In the genomic region with DNA sequence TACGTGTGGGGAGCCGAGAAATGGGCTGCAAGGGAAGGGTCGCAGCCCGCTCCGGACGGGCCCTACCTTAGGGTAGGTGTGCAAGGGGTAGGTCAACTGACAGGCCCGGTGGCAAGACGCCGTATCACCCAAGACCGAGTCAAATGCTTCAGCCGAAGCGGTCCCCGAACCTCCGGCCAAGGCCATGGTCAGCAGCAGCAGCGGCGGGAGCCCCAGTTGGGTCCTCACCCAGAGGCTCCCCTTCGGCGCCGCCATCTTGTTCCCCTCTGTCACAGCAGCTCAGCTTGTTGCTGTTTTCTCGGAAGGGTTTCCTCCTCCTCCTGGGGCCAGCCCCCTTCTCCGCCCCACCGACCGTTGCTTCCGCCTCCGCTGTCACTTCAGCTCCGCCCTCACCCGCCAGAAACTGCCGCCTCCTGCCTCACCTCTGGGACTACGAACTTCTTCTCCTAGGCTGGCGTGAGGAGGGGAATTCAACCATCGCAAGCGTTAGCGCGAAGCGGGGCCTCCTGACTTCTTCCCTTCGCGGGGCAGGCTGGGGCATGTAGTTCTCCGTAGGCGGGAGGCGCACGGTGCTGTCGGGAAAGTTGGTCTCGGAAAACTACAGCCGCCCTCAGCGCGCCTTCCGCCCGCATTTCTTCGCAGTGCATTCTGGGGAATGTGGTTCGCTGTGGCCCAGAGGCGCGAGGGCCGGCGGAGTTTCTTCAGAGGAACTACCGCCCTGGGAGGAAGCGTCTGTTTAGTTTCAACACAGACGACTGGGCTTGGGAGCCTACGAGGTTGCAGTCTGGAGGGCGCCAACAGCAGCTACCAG, we compare ENCODE assay signal across 8 cellular contexts. TPM values are rescaled to one million over a fixed set of nuclear protein-coding genes. Genes with fewer than 3 reads are reported as not detected.
DNase-seq lines count a peak whose midpoint lies in the region; TF ChIP-seq lines count a peak whose summit lies in the region.

TCEANC2 (plus strand) TSS at position 675 of the 811 bp plus-strand sequence. CDS start 815 bp downstream, outside the sequence.
A gene with protein sequence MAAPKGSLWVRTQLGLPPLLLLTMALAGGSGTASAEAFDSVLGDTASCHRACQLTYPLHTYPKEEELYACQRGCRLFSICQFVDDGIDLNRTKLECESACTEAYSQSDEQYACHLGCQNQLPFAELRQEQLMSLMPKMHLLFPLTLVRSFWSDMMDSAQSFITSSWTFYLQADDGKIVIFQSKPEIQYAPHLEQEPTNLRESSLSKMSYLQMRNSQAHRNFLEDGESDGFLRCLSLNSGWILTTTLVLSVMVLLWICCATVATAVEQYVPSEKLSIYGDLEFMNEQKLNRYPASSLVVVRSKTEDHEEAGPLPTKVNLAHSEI (minus strand): TSS at position 271 of the 811 bp plus-strand sequence. CDS start 16 bp downstream, at position 255.

- H3K27ac Mint-ChIP-seq in HFFc6: no peak within 1 kb of the TSS
- H3K27ac Mint-ChIP-seq in activated naive CD4-positive, alpha-beta T cell treated with anti-CD3 and anti-CD28 coated beads for 36 hours: no peak within 1 kb of the TSS

- peak within 1 kb of the TSS; percentile 90 for H3K27ac ChIP-seq in temporal lobe (ENCODE audit: low read depth, low read length)

- H3K9me3 Mint-ChIP-seq in HFFc6: no peaks in the 10 kb centered on the region
- no peaks in the 10 kb centered on the region for H3K9me3 Mint-ChIP-seq in activated naive CD4-positive, alpha-beta T cell treated with anti-CD3 and anti-CD28 coated beads for 36 hours

- H3K36me3 Mint-ChIP-seq in HFFc6 (ENCODE audit: low read depth): no peaks in the 10 kb centered on the region
- peaks cover 18% of the 10 kb centered on the region for H3K36me3 Mint-ChIP-seq in activated naive CD4-positive, alpha-beta T cell treated with anti-CD3 and anti-CD28 coated beads for 36 hours (ENCODE audit: low read depth)

- peak; percentile 87 for TF ChIP-seq POLR2A in NB4 (IDR thresholded peaks at IDR 0.05; ENCODE audit: extremely low read depth, insufficient read length)

- H3K4me3 Mint-ChIP-seq in HFFc6: no peak within 1 kb of the TSS
- no peak within 1 kb of the TSS for H3K4me3 Mint-ChIP-seq in activated naive CD4-positive, alpha-beta T cell treated with anti-CD3 and anti-CD28 coated beads for 36 hours

- DNase-seq in GM04504 (ENCODE audit: low read depth) (peak; percentile 99), HFFc6 (peak; percentile 99), NB4 (ENCODE audit: low read depth) (peak; percentile 99), SK-N-DZ (ENCODE audit: low spot score) (peak; percentile 99), germinal center (ENCODE audit: low spot score) (peak; percentile 94), nucleus accumbens (lab: John Stamatoyannopoulos, UW) (peak; percentile 83 to 99 (median 97))
- peak; percentile 99 for DNase-seq in activated naive CD4-positive, alpha-beta T cell treated with anti-CD3 and anti-CD28 coated beads for 36 hours

- peak within 1 kb of the TSS; percentile 97 for H3K4me3 ChIP-seq in NB4 (ENCODE audit: low read depth, low read length)

- H3K4me1 Mint-ChIP-seq in HFFc6 (ENCODE audit: low read depth): peaks cover 22% of the 10 kb centered on the region
- peaks cover 37% of the 10 kb centered on the region for H3K4me1 Mint-ChIP-seq in activated naive CD4-positive, alpha-beta T cell treated with anti-CD3 and anti-CD28 coated beads for 36 hours (ENCODE audit: low read depth)

- no peaks in the 10 kb centered on the region for H3K27me3 Mint-ChIP-seq in HFFc6 (ENCODE audit: insufficient read depth)
- no peaks in the 10 kb centered on the region for H3K27me3 Mint-ChIP-seq in activated naive CD4-positive, alpha-beta T cell treated with anti-CD3 and anti-CD28 coated beads for 36 hours (ENCODE audit: low read depth)

- intact Hi-C loops in activated naive CD4-positive, alpha-beta T cell treated with anti-CD3 and anti-CD28 coated beads for 36 hours (cut with micrococcal nuclease): loop anchor here (1.0 to 2.0 kb wide), 15 partner anchors 64 to 834 kb away; partner anchors contain the start of genes CYB5RL, DHCR24, LRRC42 and MAGOH

- CTCF ChIA-PET in activated naive CD4-positive, alpha-beta T cell treated with anti-CD3 and anti-CD28 coated beads for 36 hours (lab: Charles Lee): interaction anchor here (0.6 to 2.0 kb wide), 4 partner anchors 24 to 623 kb away, joined by 3 to 7 read pairs (median 3); no protein-coding TSS in a partner anchor

- TF ChIP-seq CTCF in HFFc6 (IDR thresholded peaks at IDR 0.05) (no peak; the same call in 1 of the 2 replicates), NB4 (IDR thresholded peaks at IDR 0.05; ENCODE audit: low read depth, low read length) (no peak)

RNA-seq across cellular contexts. Expression of gene TCEANC2, which starts in this region (rescaled TPM):
- 1 to 10 TPM; 4.2 to 5.5 (median 4.8) TPM for total RNA-seq in HFFc6 (2021; fragmentation: NEBNext Ultra II Directional; extraction: Animal tissue kit (Norgen Biotek cat#: 25700))
- 5.2 TPM in 2 replicates for polyA plus RNA-seq in SK-N-DZ (2014; cell fraction: cytosol; rRNA removed)
- 4.0 and 9.1 TPM in 2 replicates for polyA plus RNA-seq in SK-N-DZ (2014; cell fraction: nucleus; rRNA removed)
- 10 to 100 TPM; 13.0 TPM for total RNA-seq in activated naive CD4-positive, alpha-beta T cell treated with anti-CD3 and anti-CD28 coated beads for 36 hours
- total RNA-seq in temporal lobe: 3.7 TPM

RNA-seq across cellular contexts. Expression of the second gene that starts in this region (rescaled TPM):
- total RNA-seq in HFFc6 (2021; fragmentation: NEBNext Ultra II Directional; extraction: Animal tissue kit (Norgen Biotek cat#: 25700)): 100 to 1,000 TPM; 282 to 460 (median 348) TPM
- polyA plus RNA-seq in SK-N-DZ (2014; cell fraction: cytosol; rRNA removed): 150 and 175 TPM in 2 replicates
- polyA plus RNA-seq in SK-N-DZ (2014; cell fraction: nucleus; rRNA removed): 52.7 and 107 TPM in 2 replicates
- total RNA-seq in activated naive CD4-positive, alpha-beta T cell treated with anti-CD3 and anti-CD28 coated beads for 36 hours: 100 to 1,000 TPM; 140 to 142 TPM
- 74.7 TPM for total RNA-seq in temporal lobe

Comparison
In these comparisons a context has a peak if more than half of its experiments do, and no peak if none do; other contexts are left out.
1. Peak in every context shown above with its lines: DNase-seq, H3K4me3 ChIP-seq and H3K27ac ChIP-seq.